In genomic region chr3:152377184-152377570, GRCh38 we compare ENCODE assay signal across 9 cellular contexts.
DNase-seq lines count a peak whose midpoint lies in the region; ATAC-seq and TF ChIP-seq lines count a peak whose summit lies in the region.
"Had no signal": no experiment of that assay in that cellular context is flagged by ENCODE, and none has a peak within 500 bp of the region (broad histone marks: within the 10 kb centered on the region; RNA-seq: fewer than 3 reads in every experiment).

No MANE protein-coding gene starts in this region.

- ATAC-seq in GM18498 (IDR thresholded peaks at IDR 0.05; ENCODE audit: unreplicated experiment) (peak; percentile 14), GM21717 (IDR thresholded peaks at IDR 0.05; ENCODE audit: unreplicated experiment) (peak; percentile 23), GM18519 (IDR thresholded peaks at IDR 0.05; ENCODE audit: low FRiP score, unreplicated experiment) (no peak)

- H3K9me3 ChIP-seq in OCI-LY7 (ENCODE audit: low read length) (peaks cover 3% of the 10 kb centered on the region; the same call in 1 of the 2 replicates), neutrophil (no peaks in the 10 kb centered on the region)

- H3K4me3 ChIP-seq in OCI-LY7 (ENCODE audit: low read depth, low read length, poor library complexity, severe bottlenecking) = peak overlapping the region; percentile 55
- H3K4me3 ChIP-seq in neutrophil (ENCODE audit: low read depth in 1 of 2, low read length in 1 of 2) = peak overlapping the region; percentile 53 to 61

- intact Hi-C loops in OCI-LY7 (cut with micrococcal nuclease; ENCODE audit: unreplicated experiment) = loop anchor here (2.0 kb wide), 1 partner anchor 178 kb away; no protein-coding TSS in a partner anchor

- peaks cover 82% of the 10 kb centered on the region for H3K4me1 ChIP-seq in OCI-LY7 (ENCODE audit: insufficient read depth, low read length, poor library complexity, severe bottlenecking)
- H3K4me1 ChIP-seq in neutrophil (ENCODE audit: control insufficient read depth in 1 of 2, insufficient read depth in 1 of 2, low read depth in 1 of 2, low read length in 1 of 2) = peaks cover 81 to 83% of the 10 kb centered on the region in 2 experiments

- H3K36me3 ChIP-seq in OCI-LY7 (ENCODE audit: insufficient read depth, low read length) (peaks cover 41% of the 10 kb centered on the region), neutrophil (no peaks in the 10 kb centered on the region)

- CTCF ChIA-PET in OCI-LY7 (lab: Charles Lee; ENCODE audit: unreplicated experiment) = no interaction called here

- BruUV-seq in OCI-LY7 (replicated peaks; lab: Mats Ljungman, UMichigan) = no TSS peak

- H3K27me3 ChIP-seq in neutrophil = no peaks in the 10 kb centered on the region

- DNase-seq in OCI-LY7 (ENCODE audit: low spot score) (no peak), NCI-H2029 treated with DMSO at 0.1 percent for 48 hours (lab: John Stamatoyannopoulos, UW) (no peak), dermis blood vessel endothelial cell (no peak), NCI-H748 treated with DMSO at 0.1 percent for 48 hours (lab: John Stamatoyannopoulos, UW) (no peak)
- DNase-seq: NCI-H187 had no signal

- no peaks in the 10 kb centered on the region for H3K9me2 ChIP-seq in OCI-LY7 (ENCODE audit: insufficient read depth, low read length)

- H3K4me2 ChIP-seq in OCI-LY7 (ENCODE audit: low read length) = peak overlapping the region; percentile 92

- TF ChIP-seq CTCF in OCI-LY7 (conservative IDR thresholded peaks at IDR 0.05; ENCODE audit: low read length) (no peak), neutrophil (IDR thresholded peaks at IDR 0.05) (no peak)

- peaks cover 95% of the 10 kb centered on the region for H3K79me2 ChIP-seq in OCI-LY7 (ENCODE audit: insufficient read depth, low read depth, low read length)

- H3K27ac ChIP-seq in OCI-LY7 (ENCODE audit: low read depth, low read length, poor library complexity, severe bottlenecking) (peak overlapping the region; percentile 92), neutrophil (peak overlapping the region; percentile 94)

- no peak overlapping the region for H2AFZ ChIP-seq in OCI-LY7 (ENCODE audit: low read length)

- peaks cover 27% of the 10 kb centered on the region; the same call in 1 of the 2 replicates for H4K20me1 ChIP-seq in OCI-LY7 (ENCODE audit: insufficient read depth, low read length)

- POLR2A ChIA-PET in OCI-LY7 (lab: Charles Lee) = interaction anchor here (0.5 to 3.0 kb wide), 20 partner anchors 8 to 194 kb away, joined by 3 to 12 read pairs (median 3); partner anchors contain the start of gene MBNL1
